3 cellular contexts compared by ENCODE assay signal in the genomic region with DNA sequence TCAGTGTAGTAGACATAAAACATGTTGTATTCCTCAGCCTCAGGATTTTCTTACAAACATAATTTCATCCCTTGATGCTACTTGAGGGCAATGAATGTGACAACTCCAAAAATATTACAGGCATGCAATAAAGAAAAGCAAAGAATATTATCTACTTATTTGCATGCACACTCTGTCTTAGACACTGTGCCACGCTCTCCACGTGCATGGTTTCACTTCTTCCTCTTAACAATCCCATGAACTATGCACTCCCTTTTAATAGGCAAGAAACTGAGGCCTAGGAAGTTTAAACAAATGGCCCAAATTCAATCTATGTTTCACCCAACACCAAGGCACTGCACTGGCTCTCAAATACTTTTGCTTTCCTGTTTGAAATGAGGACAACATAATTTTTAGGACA.
TF ChIP-seq lines count a peak whose summit lies in the region.

No MANE protein-coding gene starts in this region.

TF ChIP-seq in GM12891, 5 proteins besides CTCF, POLR2A, EP300 and RAD21:
- TF ChIP-seq SPI1 (IDR thresholded peaks at IDR 0.05; ENCODE audit: low read depth, low read length) (0 out of 2 replicates have a peak, but pooled peaks have one; percentile 13), PAX5 (IDR thresholded peaks at IDR 0.05; ENCODE audit: insufficient read depth, low read length, severe bottlenecking) (no peak)

TF ChIP-seq in GM23338, 12 proteins besides CTCF, POLR2A, EP300 and RAD21:
- TF ChIP-seq POLR2AphosphoS5 (IDR thresholded peaks at IDR 0.05; ENCODE audit: low read depth) (no peak), EZH2 (IDR thresholded peaks at IDR 0.05; ENCODE audit: low read depth, unreplicated experiment) (no peak), STAT1 (IDR thresholded peaks at IDR 0.05; ENCODE audit: unreplicated experiment) (no peak), EZH2phosphoT487 (IDR thresholded peaks at IDR 0.05; ENCODE audit: unreplicated experiment) (no peak), ZNF114 (CRISPR knock-in tag; IDR thresholded peaks at IDR 0.05) (no peak), NANOG (IDR thresholded peaks at IDR 0.05; ENCODE audit: borderline replicate concordance) (no peak)
- TF ChIP-seq, protein P1, sequence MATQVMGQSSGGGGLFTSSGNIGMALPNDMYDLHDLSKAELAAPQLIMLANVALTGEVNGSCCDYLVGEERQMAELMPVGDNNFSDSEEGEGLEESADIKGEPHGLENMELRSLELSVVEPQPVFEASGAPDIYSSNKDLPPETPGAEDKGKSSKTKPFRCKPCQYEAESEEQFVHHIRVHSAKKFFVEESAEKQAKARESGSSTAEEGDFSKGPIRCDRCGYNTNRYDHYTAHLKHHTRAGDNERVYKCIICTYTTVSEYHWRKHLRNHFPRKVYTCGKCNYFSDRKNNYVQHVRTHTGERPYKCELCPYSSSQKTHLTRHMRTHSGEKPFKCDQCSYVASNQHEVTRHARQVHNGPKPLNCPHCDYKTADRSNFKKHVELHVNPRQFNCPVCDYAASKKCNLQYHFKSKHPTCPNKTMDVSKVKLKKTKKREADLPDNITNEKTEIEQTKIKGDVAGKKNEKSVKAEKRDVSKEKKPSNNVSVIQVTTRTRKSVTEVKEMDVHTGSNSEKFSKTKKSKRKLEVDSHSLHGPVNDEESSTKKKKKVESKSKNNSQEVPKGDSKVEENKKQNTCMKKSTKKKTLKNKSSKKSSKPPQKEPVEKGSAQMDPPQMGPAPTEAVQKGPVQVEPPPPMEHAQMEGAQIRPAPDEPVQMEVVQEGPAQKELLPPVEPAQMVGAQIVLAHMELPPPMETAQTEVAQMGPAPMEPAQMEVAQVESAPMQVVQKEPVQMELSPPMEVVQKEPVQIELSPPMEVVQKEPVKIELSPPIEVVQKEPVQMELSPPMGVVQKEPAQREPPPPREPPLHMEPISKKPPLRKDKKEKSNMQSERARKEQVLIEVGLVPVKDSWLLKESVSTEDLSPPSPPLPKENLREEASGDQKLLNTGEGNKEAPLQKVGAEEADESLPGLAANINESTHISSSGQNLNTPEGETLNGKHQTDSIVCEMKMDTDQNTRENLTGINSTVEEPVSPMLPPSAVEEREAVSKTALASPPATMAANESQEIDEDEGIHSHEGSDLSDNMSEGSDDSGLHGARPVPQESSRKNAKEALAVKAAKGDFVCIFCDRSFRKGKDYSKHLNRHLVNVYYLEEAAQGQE (IDR thresholded peaks at IDR 0.05; ENCODE audit: unreplicated experiment) = no peak

TF ChIP-seq in HepG2, 621 proteins besides CTCF, POLR2A, EP300 and RAD21:
- TF ChIP-seq ZNF644 (CRISPR knock-in tag; IDR thresholded peaks at IDR 0.05; ENCODE audit: low read depth) (no peak), RORA (CRISPR knock-in tag; IDR thresholded peaks at IDR 0.05) (0 out of 2 replicates have a peak, but pooled peaks have one; percentile 34), ZNF546 (CRISPR knock-in tag; conservative IDR thresholded peaks at IDR 0.05) (0 out of 2 replicates have a peak, but pooled peaks have one; percentile 3), MXD4 (CRISPR knock-in tag; IDR thresholded peaks at IDR 0.05) (no peak)
